28 cellular contexts compared by ENCODE assay signal in genomic region chr20:10724774-10725173, GRCh38.
"Had no signal": no experiment of that assay in that cellular context is flagged by ENCODE, and none has a peak within 500 bp of the region (broad histone marks: within the 10 kb centered on the region; RNA-seq: fewer than 3 reads in every experiment).

No MANE protein-coding gene starts in this region.

- H3K79me2 ChIP-seq: parathyroid adenoma had no signal

- H3K27me3 ChIP-seq: neural progenitor cell, ovary, spleen, suprapubic skin, testis, tibial artery, transverse colon, upper lobe of right lung, uterus had no signal

- H2AFZ ChIP-seq: neural progenitor cell, parathyroid adenoma had no signal

- H3K4me3 ChIP-seq: neural progenitor cell, ovary, psoas muscle, skin epidermis, smooth muscle cell, spleen, suprapubic skin, testis, tibial artery, transverse colon, upper lobe of right lung, uterus had no signal

- H3K27ac ChIP-seq: neural progenitor cell, ovary, parathyroid adenoma, psoas muscle, skin epidermis, spleen, suprapubic skin, testis, tibial artery, transverse colon, upper lobe of right lung, uterus had no signal

- H3K4me2 ChIP-seq: neural progenitor cell, smooth muscle cell had no signal

- ATAC-seq: natural killer cell; psoas muscle; right cardiac atrium; sciatic nerve; stimulated activated memory B cell treated with anti-CD40 and anti-IgM and Interleukin-4, amounts not matched to agents 10 μg/mL and 1 μg/mL and 100 μg/mL, for 72 hours; stimulated activated naive CD8-positive, alpha-beta T cell treated with anti-CD3 and anti-CD28 coated beads, Interleukin-15, amount 100 ng/mL, for 72 hours; stimulated activated naive CD8-positive, alpha-beta T cell treated with anti-CD3 and anti-CD28 coated beads, Interleukin-15, Interleukin-2, amounts not matched to agents 100 U/mL and 50 U/mL, for 24 hours; upper lobe of right lung had no signal

- DNase-seq: natural killer cell; occipital lobe; ovary; posterior cingulate gyrus; psoas muscle; spleen; stimulated activated CD4-positive, alpha-beta T cell treated with anti-CD3 and anti-CD28 coated beads, Interleukin-12 subunit alpha, Interleukin-12 subunit beta, amount 100 ng/mL, for 4 hours; stimulated activated CD4-positive, alpha-beta T cell treated with anti-CD3 and anti-CD28 coated beads, Interleukin-1b, Interleukin-23, amount 100 ng/mL, for 48 hours; stimulated activated CD4-positive, alpha-beta T cell treated with anti-CD3 and anti-CD28 coated beads, Interleukin-4, amount 100 ng/mL, for 1 hour; stimulated activated CD4-positive, alpha-beta T cell treated with anti-CD3 and anti-CD28 coated beads, Interleukin-4, amount 100 ng/mL, for 4 hours; stimulated activated CD8-positive, alpha-beta memory T cell treated with anti-CD3 and anti-CD28 coated beads, Interleukin-4, amount 100 ng/mL, for 48 hours; stimulated activated naive CD4-positive, alpha-beta T cell; stimulated activated naive CD8-positive, alpha-beta T cell treated with anti-CD3 and anti-CD28 coated beads, Interleukin-15, amount 100 ng/mL, for 72 hours; stimulated activated naive CD8-positive, alpha-beta T cell treated with anti-CD3 and anti-CD28 coated beads, Interleukin-15, Interleukin-2, amounts not matched to agents 100 U/mL and 50 U/mL, for 24 hours; substantia nigra; testis; tibial artery; transverse colon; upper lobe of right lung; uterus had no signal

- H3K9ac ChIP-seq: neural progenitor cell, parathyroid adenoma had no signal

- H3K9me3 ChIP-seq: ovary, psoas muscle, suprapubic skin, testis, tibial artery, transverse colon, upper lobe of right lung, uterus had no signal

- H3K36me3 ChIP-seq: neural progenitor cell, ovary, spleen, suprapubic skin, tibial artery, transverse colon, upper lobe of right lung, uterus had no signal

- H3K4me1 ChIP-seq: neural progenitor cell, parathyroid adenoma, psoas muscle, upper lobe of right lung, uterus had no signal
